Comparison of ENCODE assay signal across 8 cellular contexts in the genomic region with DNA sequence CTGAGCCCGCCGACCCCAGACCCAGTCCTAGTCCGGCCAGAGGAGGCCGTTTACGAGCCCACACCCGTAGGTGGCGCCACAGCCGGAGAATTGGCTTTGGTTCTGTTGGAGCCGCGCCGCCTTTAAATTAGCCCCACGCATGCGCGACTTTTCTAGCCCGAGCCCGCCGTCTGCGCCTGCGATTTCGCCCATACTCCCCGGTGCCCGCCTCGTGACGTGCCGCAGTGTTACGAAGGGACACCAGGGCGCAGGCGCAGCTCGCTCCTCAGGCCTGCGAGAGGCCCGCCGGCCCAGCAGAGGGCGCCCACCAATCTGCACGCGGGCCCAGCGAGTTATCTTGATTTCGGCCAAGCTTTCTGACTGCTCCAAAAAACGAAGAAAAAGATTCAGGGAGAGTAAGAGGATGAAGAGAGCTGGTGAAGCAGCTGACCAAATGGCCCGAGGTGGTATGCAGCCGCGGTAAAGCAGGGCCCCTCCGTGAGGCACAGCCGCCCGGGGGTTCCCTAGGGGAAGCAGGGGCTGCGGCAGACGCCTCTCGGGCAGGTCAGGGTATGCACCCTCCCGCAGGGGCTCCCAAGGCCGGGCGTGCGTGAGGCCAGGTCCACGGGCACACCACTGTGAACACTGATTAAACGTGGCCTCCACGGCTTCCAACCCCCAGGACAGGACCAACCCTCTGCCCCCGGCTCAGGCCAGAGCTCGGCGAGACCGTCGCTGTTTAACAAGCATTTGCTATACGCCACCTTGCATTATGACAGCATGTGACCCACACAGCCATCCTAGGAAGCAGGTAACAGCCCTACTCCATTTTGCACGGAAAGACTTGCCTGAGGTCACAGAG. TPM values are rescaled to one million over a fixed set of nuclear protein-coding genes. Genes with fewer than 3 reads are reported as not detected.
DNase-seq lines count a peak whose midpoint lies in the region; ATAC-seq and TF ChIP-seq lines count a peak whose summit lies in the region.

No MANE protein-coding gene starts in this region.

- peak overlapping the region; percentile 86 for H3K27ac Mint-ChIP-seq in activated naive CD8-positive, alpha-beta T cell treated with anti-CD3 and anti-CD28 coated beads, Interleukin-2, amount 10 ng/mL, durations not matched to agents 7 days and 5 days

- no peak for TF ChIP-seq EP300 in transverse colon (IDR thresholded peaks at IDR 0.05; ENCODE audit: low read depth)

- H3K4me3 ChIP-seq in cardiac muscle cell (peak overlapping the region; percentile 73), parathyroid adenoma (ENCODE audit: low read depth, low read length) (peak overlapping the region; percentile 89), transverse colon (peak overlapping the region; percentile 67 to 79 (median 70))

- TF ChIP-seq CTCF in GM10248 (IDR thresholded peaks at IDR 0.05; ENCODE audit: control extremely low read depth, extremely low read depth, low read depth, missing control alignments) (peak; percentile 94), cardiac muscle cell (IDR thresholded peaks at IDR 0.05; ENCODE audit: low read depth, low read length) (peak; percentile 86), parathyroid adenoma (IDR thresholded peaks at IDR 0.05) (peak; percentile 94), transverse colon (IDR thresholded peaks at IDR 0.05) (peak; percentile 88 to 99 (median 95))

- H3K9me3 Mint-ChIP-seq in activated naive CD8-positive, alpha-beta T cell treated with anti-CD3 and anti-CD28 coated beads, Interleukin-2, amount 10 ng/mL, durations not matched to agents 7 days and 5 days, result no peaks in the 10 kb centered on the region

- no peaks in the 10 kb centered on the region for H3K27me3 ChIP-seq in cardiac muscle cell
- no peaks in the 10 kb centered on the region for H3K27me3 ChIP-seq in parathyroid adenoma (ENCODE audit: control insufficient read depth, insufficient read depth, low read length)
- H3K27me3 ChIP-seq in transverse colon, result no peaks in the 10 kb centered on the region

- POLR2A ChIA-PET in GM10248 (lab: Yijun Ruan, JAX), result interaction anchor here (0.5 to 1.3 kb wide), 2 partner anchors 33 to 54 kb away, joined by 3 to 7 read pairs; partner anchors contain the start of gene RPN1
- POLR2A ChIA-PET in activated naive CD8-positive, alpha-beta T cell treated with anti-CD3 and anti-CD28 coated beads, Interleukin-2, amount 10 ng/mL, durations not matched to agents 7 days and 5 days (lab: Charles Lee), result interaction anchor here (0.8 to 2.2 kb wide), 17 partner anchors 9 to 698 kb away, joined by 3 to 13 read pairs (median 5); partner anchors contain the start of genes ACAD9, RPN1 and RUVBL1

- peak overlapping the region; percentile 89 for H3K4me3 Mint-ChIP-seq in activated naive CD8-positive, alpha-beta T cell treated with anti-CD3 and anti-CD28 coated beads, Interleukin-2, amount 10 ng/mL, durations not matched to agents 7 days and 5 days

- peak; percentile 100 for DNase-seq in GM10248 (ENCODE audit: extremely low spot score)
- DNase-seq in NCI-H1048 (lab: John Stamatoyannopoulos, UW), result peak; percentile 97
- peak; percentile 95 for DNase-seq in SKM-1 (lab: John Stamatoyannopoulos, UW; ENCODE audit: unreplicated experiment)
- DNase-seq in activated naive CD8-positive, alpha-beta T cell treated with anti-CD3 and anti-CD28 coated beads, Interleukin-2, amount 10 ng/mL, durations not matched to agents 7 days and 5 days, result peak; percentile 98
- peak; percentile 98 to 100 for DNase-seq in cardiac muscle cell (ENCODE audit: low read depth in 1 of 2, low spot score in 1 of 2)
- DNase-seq in transverse colon, result peak; percentile 99

- peak; percentile 86 for ATAC-seq in HG02571 (IDR thresholded peaks at IDR 0.05; ENCODE audit: unreplicated experiment)
- peak; percentile 95 for ATAC-seq in activated naive CD8-positive, alpha-beta T cell treated with anti-CD3 and anti-CD28 coated beads, Interleukin-2, amount 10 ng/mL, durations not matched to agents 7 days and 5 days (ENCODE audit: low read depth)

- H2AFZ ChIP-seq in parathyroid adenoma, result peak overlapping the region; percentile 99

- H3K27me3 Mint-ChIP-seq in activated naive CD8-positive, alpha-beta T cell treated with anti-CD3 and anti-CD28 coated beads, Interleukin-2, amount 10 ng/mL, durations not matched to agents 7 days and 5 days, result no peaks in the 10 kb centered on the region

- H3K36me3 ChIP-seq in cardiac muscle cell (peaks cover 25% of the 10 kb centered on the region), parathyroid adenoma (ENCODE audit: control insufficient read depth, insufficient read depth, low read length) (no peaks in the 10 kb centered on the region), transverse colon (peaks cover 0 to 20% (median 7%) of the 10 kb centered on the region in 4 donors)

- 0% methylated on average over 1 to 50 of the region's 61 CpGs for WGBS in transverse colon (ENCODE audit: low coverage in 1 of 2), 2 donors

- intact Hi-C loops in transverse colon (cut with DNase I; ENCODE audit: low total_unique reads), result loop anchor here (10.0 kb wide), 1 partner anchor 177 kb away; no protein-coding TSS in a partner anchor

- TF ChIP-seq POLR2A in transverse colon (IDR thresholded peaks at IDR 0.05), result peak; percentile 58

- H3K4me2 ChIP-seq in parathyroid adenoma (ENCODE audit: low read length), result peak overlapping the region; percentile 85

- H3K9ac ChIP-seq in parathyroid adenoma, result peak overlapping the region; percentile 86

- H3K36me3 Mint-ChIP-seq in activated naive CD8-positive, alpha-beta T cell treated with anti-CD3 and anti-CD28 coated beads, Interleukin-2, amount 10 ng/mL, durations not matched to agents 7 days and 5 days, result peaks cover 27% of the 10 kb centered on the region

- peak overlapping the region; percentile 91 for H3K27ac ChIP-seq in cardiac muscle cell
- peak overlapping the region; percentile 70 for H3K27ac ChIP-seq in parathyroid adenoma
- H3K27ac ChIP-seq in transverse colon, result peak overlapping the region; percentile 83 to 91 (median 89)

- H3K4me1 Mint-ChIP-seq in activated naive CD8-positive, alpha-beta T cell treated with anti-CD3 and anti-CD28 coated beads, Interleukin-2, amount 10 ng/mL, durations not matched to agents 7 days and 5 days, result peaks cover 30% of the 10 kb centered on the region

- H3K4me1 ChIP-seq in cardiac muscle cell (ENCODE audit: low read depth) (peaks cover 6% of the 10 kb centered on the region), parathyroid adenoma (peaks cover 4% of the 10 kb centered on the region), transverse colon (peaks cover 10 to 18% (median 14%) of the 10 kb centered on the region in 4 donors)

- CTCF ChIA-PET in GM10248 (lab: Yijun Ruan, JAX), result interaction anchor here (0.6 to 2.8 kb wide), 46 partner anchors 8 to 655 kb away, joined by 3 to 40 read pairs (median 4); partner anchors contain the start of gene GATA2

- H3K79me2 ChIP-seq in parathyroid adenoma, result peaks cover 14% of the 10 kb centered on the region

- H3K9me3 ChIP-seq in cardiac muscle cell (ENCODE audit: low read depth) (no peaks in the 10 kb centered on the region), parathyroid adenoma (ENCODE audit: control insufficient read depth, low read length) (no peaks in the 10 kb centered on the region), transverse colon (no peaks in the 10 kb centered on the region)

- in situ Hi-C loops in transverse colon (cut with MboI; ENCODE audit: low pct_ligation_motif_present in 1 of 4, low pct_unique_long_range_greater_than_20kb in 1 of 4, low sequenced_read_pairs in 3 of 4), result loop anchor here in 1 of 4 donors (25.0 kb wide), 1 partner anchor 530 kb away; no protein-coding TSS in a partner anchor

RNA-seq across cellular contexts. Expression of gene RPN1, which starts 32.8 kb away (rescaled TPM):
- 100 to 1,000 TPM; 117 to 118 TPM for total RNA-seq in activated naive CD8-positive, alpha-beta T cell treated with anti-CD3 and anti-CD28 coated beads, Interleukin-2, amount 10 ng/mL, durations not matched to agents 7 days and 5 days
- 202 and 283 TPM in 2 replicates for total RNA-seq in cardiac muscle cell
- polyA plus RNA-seq in cardiac muscle cell, result 241 and 328 TPM in 2 replicates
- 100 to 1,000 TPM; 125 to 184 (median 143) TPM for total RNA-seq in transverse colon

Comparison
In these comparisons a context has a peak if more than half of its experiments do, and no peak if none do; other contexts are left out.
1. Peak in every context shown above with its lines: DNase-seq, ATAC-seq, H3K4me3 ChIP-seq and H3K27ac ChIP-seq.